ENCODE assay signal across 3 cellular contexts in the genomic region with DNA sequence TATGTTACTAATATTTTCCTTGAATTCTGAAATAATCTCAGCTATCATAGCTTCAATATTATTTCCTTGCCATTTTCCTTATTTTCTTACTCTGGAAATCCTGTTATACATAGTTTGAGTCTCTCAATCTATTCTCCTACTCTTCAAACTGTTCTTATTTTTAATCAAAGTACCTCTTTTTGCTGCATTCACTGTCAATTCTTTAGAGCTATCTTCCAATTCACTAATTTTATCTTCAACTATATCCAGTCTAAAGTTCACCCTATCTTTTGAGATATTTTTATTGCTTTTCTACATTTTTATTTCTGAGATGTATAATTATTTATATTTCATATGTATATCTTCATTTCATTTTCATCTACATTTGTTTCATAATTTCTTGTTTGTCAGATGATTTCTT.
TF ChIP-seq lines count a peak whose summit lies in the region.

No MANE protein-coding gene starts in this region.

TF ChIP-seq in A549, 52 proteins besides CTCF, POLR2A, EP300 and RAD21:
- no peak for TF ChIP-seq ZC3H11A (IDR thresholded peaks at IDR 0.05)
- TF ChIP-seq RNF2 (IDR thresholded peaks at IDR 0.05; ENCODE audit: borderline replicate concordance, low read depth), result no peak
- TF ChIP-seq, protein P1, sequence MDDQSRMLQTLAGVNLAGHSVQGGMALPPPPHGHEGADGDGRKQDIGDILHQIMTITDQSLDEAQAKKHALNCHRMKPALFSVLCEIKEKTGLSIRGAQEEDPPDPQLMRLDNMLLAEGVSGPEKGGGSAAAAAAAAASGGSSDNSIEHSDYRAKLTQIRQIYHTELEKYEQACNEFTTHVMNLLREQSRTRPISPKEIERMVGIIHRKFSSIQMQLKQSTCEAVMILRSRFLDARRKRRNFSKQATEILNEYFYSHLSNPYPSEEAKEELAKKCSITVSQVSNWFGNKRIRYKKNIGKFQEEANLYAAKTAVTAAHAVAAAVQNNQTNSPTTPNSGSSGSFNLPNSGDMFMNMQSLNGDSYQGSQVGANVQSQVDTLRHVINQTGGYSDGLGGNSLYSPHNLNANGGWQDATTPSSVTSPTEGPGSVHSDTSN (IDR thresholded peaks at IDR 0.05), result no peak
- TF ChIP-seq HOXA7 (CRISPR knock-in tag; IDR thresholded peaks at IDR 0.05), result no peak
- no peak for TF ChIP-seq RCOR1 (IDR thresholded peaks at IDR 0.05; ENCODE audit: low read depth, low read length)
- TF ChIP-seq, protein P2, sequence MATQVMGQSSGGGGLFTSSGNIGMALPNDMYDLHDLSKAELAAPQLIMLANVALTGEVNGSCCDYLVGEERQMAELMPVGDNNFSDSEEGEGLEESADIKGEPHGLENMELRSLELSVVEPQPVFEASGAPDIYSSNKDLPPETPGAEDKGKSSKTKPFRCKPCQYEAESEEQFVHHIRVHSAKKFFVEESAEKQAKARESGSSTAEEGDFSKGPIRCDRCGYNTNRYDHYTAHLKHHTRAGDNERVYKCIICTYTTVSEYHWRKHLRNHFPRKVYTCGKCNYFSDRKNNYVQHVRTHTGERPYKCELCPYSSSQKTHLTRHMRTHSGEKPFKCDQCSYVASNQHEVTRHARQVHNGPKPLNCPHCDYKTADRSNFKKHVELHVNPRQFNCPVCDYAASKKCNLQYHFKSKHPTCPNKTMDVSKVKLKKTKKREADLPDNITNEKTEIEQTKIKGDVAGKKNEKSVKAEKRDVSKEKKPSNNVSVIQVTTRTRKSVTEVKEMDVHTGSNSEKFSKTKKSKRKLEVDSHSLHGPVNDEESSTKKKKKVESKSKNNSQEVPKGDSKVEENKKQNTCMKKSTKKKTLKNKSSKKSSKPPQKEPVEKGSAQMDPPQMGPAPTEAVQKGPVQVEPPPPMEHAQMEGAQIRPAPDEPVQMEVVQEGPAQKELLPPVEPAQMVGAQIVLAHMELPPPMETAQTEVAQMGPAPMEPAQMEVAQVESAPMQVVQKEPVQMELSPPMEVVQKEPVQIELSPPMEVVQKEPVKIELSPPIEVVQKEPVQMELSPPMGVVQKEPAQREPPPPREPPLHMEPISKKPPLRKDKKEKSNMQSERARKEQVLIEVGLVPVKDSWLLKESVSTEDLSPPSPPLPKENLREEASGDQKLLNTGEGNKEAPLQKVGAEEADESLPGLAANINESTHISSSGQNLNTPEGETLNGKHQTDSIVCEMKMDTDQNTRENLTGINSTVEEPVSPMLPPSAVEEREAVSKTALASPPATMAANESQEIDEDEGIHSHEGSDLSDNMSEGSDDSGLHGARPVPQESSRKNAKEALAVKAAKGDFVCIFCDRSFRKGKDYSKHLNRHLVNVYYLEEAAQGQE (IDR thresholded peaks at IDR 0.05), result no peak

TF ChIP-seq in HEK293, 187 proteins besides CTCF, POLR2A, EP300 and RAD21:
- TF ChIP-seq, protein P3, sequence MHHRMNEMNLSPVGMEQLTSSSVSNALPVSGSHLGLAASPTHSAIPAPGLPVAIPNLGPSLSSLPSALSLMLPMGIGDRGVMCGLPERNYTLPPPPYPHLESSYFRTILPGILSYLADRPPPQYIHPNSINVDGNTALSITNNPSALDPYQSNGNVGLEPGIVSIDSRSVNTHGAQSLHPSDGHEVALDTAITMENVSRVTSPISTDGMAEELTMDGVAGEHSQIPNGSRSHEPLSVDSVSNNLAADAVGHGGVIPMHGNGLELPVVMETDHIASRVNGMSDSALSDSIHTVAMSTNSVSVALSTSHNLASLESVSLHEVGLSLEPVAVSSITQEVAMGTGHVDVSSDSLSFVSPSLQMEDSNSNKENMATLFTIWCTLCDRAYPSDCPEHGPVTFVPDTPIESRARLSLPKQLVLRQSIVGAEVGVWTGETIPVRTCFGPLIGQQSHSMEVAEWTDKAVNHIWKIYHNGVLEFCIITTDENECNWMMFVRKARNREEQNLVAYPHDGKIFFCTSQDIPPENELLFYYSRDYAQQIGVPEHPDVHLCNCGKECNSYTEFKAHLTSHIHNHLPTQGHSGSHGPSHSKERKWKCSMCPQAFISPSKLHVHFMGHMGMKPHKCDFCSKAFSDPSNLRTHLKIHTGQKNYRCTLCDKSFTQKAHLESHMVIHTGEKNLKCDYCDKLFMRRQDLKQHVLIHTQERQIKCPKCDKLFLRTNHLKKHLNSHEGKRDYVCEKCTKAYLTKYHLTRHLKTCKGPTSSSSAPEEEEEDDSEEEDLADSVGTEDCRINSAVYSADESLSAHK (tag by site-specific recombination; IDR thresholded peaks at IDR 0.05), result no peak
- no peak for TF ChIP-seq ZNF175 (tag by site-specific recombination; IDR thresholded peaks at IDR 0.05)
- no peak for TF ChIP-seq ZBTB1 (tag by site-specific recombination; IDR thresholded peaks at IDR 0.05)
- no peak for TF ChIP-seq ZNF677 (tag by site-specific recombination; IDR thresholded peaks at IDR 0.05)
- no peak for TF ChIP-seq KLF1 (tag by site-specific recombination; IDR thresholded peaks at IDR 0.05)
- TF ChIP-seq ZFP37 (tag by site-specific recombination; IDR thresholded peaks at IDR 0.05), result no peak
- TF ChIP-seq SP7 (tag by site-specific recombination; IDR thresholded peaks at IDR 0.05), result 0 out of 2 replicates have a peak, but pooled peaks have one; percentile 18
- TF ChIP-seq BCL11A (tag by site-specific recombination; IDR thresholded peaks at IDR 0.05; ENCODE audit: low read depth), result no peak
- TF ChIP-seq SETDB1 (IDR thresholded peaks at IDR 0.05; ENCODE audit: insufficient read length, low read length), result peak; percentile 64
- TF ChIP-seq ZSCAN30 (tag by site-specific recombination; IDR thresholded peaks at IDR 0.05), result no peak
- TF ChIP-seq, protein P4, sequence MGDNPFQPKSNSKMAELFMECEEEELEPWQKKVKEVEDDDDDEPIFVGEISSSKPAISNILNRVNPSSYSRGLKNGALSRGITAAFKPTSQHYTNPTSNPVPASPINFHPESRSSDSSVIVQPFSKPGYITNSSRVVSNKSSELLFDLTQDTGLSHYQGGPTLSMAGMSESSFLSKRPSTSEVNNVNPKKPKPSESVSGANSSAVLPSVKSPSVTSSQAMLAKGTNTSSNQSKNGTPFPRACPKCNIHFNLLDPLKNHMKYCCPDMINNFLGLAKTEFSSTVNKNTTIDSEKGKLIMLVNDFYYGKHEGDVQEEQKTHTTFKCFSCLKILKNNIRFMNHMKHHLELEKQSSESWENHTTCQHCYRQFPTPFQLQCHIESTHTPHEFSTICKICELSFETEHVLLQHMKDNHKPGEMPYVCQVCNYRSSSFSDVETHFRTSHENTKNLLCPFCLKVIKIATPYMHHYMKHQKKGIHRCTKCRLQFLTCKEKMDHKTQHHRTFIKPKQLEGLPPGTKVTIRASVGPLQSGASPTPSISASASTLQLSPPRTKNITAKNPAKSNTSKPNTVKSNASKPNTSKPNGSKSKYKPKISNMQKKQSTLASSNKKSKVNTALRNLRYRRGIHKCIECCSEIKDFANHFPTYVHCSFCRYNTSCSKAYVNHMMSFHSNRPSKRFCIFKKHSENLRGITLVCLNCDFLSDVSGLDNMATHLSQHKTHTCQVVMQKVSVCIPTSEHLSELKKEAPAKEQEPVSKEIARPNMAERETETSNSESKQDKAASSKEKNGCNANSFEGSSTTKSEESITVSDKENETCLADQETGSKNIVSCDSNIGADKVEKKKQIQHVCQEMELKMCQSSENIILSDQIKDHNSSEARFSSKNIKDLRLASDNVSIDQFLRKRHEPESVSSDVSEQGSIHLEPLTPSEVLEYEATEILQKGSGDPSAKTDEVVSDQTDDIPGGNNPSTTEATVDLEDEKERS (tag by site-specific recombination; IDR thresholded peaks at IDR 0.05), result 0 out of 2 replicates have a peak, but pooled peaks have one; percentile 59

TF ChIP-seq in K562, 482 proteins besides CTCF, POLR2A, EP300 and RAD21:
- TF ChIP-seq BCL6 (CRISPR knock-in tag; IDR thresholded peaks at IDR 0.05) (no peak), PTBP1 (IDR thresholded peaks at IDR 0.05; ENCODE audit: low read depth, low read length) (no peak), TAF9B (IDR thresholded peaks at IDR 0.05; ENCODE audit: partially characterized antibody) (no peak), RBM25 (IDR thresholded peaks at IDR 0.05; ENCODE audit: low read depth, low read length, severe bottlenecking) (peak; percentile 23), ADNP (tag; IDR thresholded peaks at IDR 0.05) (0 out of 2 replicates have a peak, but pooled peaks have one; percentile 19), TRIM28 (IDR thresholded peaks at IDR 0.05) (peak; percentile 33; the same call in 1 of the 2 replicates), SOX6 (IDR thresholded peaks at IDR 0.05) (no peak)
